In the genomic region with DNA sequence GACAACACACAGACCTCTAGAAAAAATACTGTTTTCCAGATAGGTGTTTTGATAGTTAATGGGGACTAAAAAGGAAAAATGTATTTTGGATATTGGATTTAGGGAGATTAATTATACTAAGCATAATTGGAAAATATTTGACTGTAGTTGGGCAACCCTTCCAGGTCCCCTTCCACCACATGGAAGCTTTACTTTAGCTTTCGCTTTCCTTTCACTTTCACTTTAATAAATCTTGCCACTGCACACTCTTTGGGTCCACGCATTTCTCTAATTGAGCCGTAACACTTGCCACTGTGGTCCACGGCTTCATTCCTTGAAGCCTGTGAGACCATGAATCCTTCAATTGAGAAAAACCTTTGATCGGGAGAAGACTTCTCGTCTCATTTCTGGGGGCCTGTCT, we compare ENCODE assay signal across 20 cellular contexts. TPM values are rescaled to one million over a fixed set of nuclear protein-coding genes. Genes with fewer than 3 reads are reported as not detected.
A peak's percentile ranks its signal among the peaks of the same experiment; 100 is the strongest.
DNase-seq lines count a peak whose midpoint lies in the region; ATAC-seq and TF ChIP-seq lines count a peak whose summit lies in the region.
"Had no signal": no experiment of that assay in that cellular context is flagged by ENCODE, and none has a peak within 500 bp of the region (broad histone marks: within the 10 kb centered on the region; RNA-seq: fewer than 3 reads in every experiment).

No MANE protein-coding gene starts in this region.

- no peaks in the 10 kb centered on the region for H3K4me1 Mint-ChIP-seq in activated CD8-positive, alpha-beta memory T cell treated with anti-CD3 and anti-CD28 coated beads, Interleukin-2, amount 10 ng/mL, durations not matched to agents 7 days and 5 days

- H4K20me1 ChIP-seq in BLaER1 (no peaks in the 10 kb centered on the region), Karpas-422 (ENCODE audit: insufficient read depth, low read depth, low read length) (no peaks in the 10 kb centered on the region), osteoblast (ENCODE audit: insufficient read depth, low read length) (no peaks in the 10 kb centered on the region)

- H3K79me2 ChIP-seq in Karpas-422 (ENCODE audit: low read length) = no peaks in the 10 kb centered on the region
- H3K79me2 ChIP-seq in osteoblast (ENCODE audit: insufficient read depth, low read length) = no peaks in the 10 kb centered on the region

- H3K27ac ChIP-seq in BLaER1 (no peak overlapping the region), Karpas-422 (ENCODE audit: low read length) (no peak overlapping the region), osteoblast (ENCODE audit: low read depth, low read length) (no peak overlapping the region)

- DNase-seq in Karpas-422 (no peak), osteoblast (ENCODE audit: insufficient read length, low spot score, missing footprints) (no peak), islet precursor cell (no peak), cerebellum (ENCODE audit: low spot score) (no peak)
- no peak for DNase-seq in activated CD8-positive, alpha-beta memory T cell treated with anti-CD3 and anti-CD28 coated beads, Interleukin-2, amount 10 ng/mL, durations not matched to agents 7 days and 5 days
- DNase-seq: CD8-positive, alpha-beta T cell; DMS79 treated with DMSO at 0.1 percent for 48 hours; GDM1; HCEC 1CT; MG63; NCI-H1092; NCI-H1694 treated with DMSO at 0.1 percent for 48 hours; NCI-H2107; NCI-H226; NCI-H526; PC-3 had no signal

- H3K9me3 ChIP-seq in BLaER1 (no peaks in the 10 kb centered on the region), Karpas-422 (ENCODE audit: low read length) (no peaks in the 10 kb centered on the region), osteoblast (ENCODE audit: low read depth, low read length) (no peaks in the 10 kb centered on the region)
- H3K9me3 ChIP-seq: MG63 had no signal

- no peaks in the 10 kb centered on the region for H3K9me2 ChIP-seq in Karpas-422 (replicated peaks; ENCODE audit: insufficient read depth, low read length)

- TF ChIP-seq CTCF in WI38 (IDR thresholded peaks at IDR 0.05; ENCODE audit: low read depth, low read length) (no peak), osteoblast (IDR thresholded peaks at IDR 0.05; ENCODE audit: extremely low read depth, low read depth, low read length) (no peak)

- no peak overlapping the region for H3K4me3 Mint-ChIP-seq in activated CD8-positive, alpha-beta memory T cell treated with anti-CD3 and anti-CD28 coated beads, Interleukin-2, amount 10 ng/mL, durations not matched to agents 7 days and 5 days
- H3K4me3 Mint-ChIP-seq: CD8-positive, alpha-beta T cell had no signal

- CTCF ChIA-PET in activated CD8-positive, alpha-beta memory T cell treated with anti-CD3 and anti-CD28 coated beads, Interleukin-2, amount 10 ng/mL, durations not matched to agents 7 days and 5 days (lab: Charles Lee) = no interaction called here

- no peaks in the 10 kb centered on the region for H3K9me3 Mint-ChIP-seq in activated CD8-positive, alpha-beta memory T cell treated with anti-CD3 and anti-CD28 coated beads, Interleukin-2, amount 10 ng/mL, durations not matched to agents 7 days and 5 days (ENCODE audit: low read depth)
- H3K9me3 Mint-ChIP-seq: CD8-positive, alpha-beta T cell had no signal

- H2AFZ ChIP-seq in Karpas-422 (ENCODE audit: low read length) = no peak overlapping the region
- peak overlapping the region; percentile 43 for H2AFZ ChIP-seq in osteoblast (ENCODE audit: low read length)

- no peak for ATAC-seq in activated CD8-positive, alpha-beta memory T cell treated with anti-CD3 and anti-CD28 coated beads, Interleukin-2, amount 10 ng/mL, durations not matched to agents 7 days and 5 days
- ATAC-seq: CD8-positive, alpha-beta T cell; GM12878; PC-3 had no signal

- no peak overlapping the region for H3K4me3 ChIP-seq in BLaER1
- H3K4me3 ChIP-seq in Karpas-422 (ENCODE audit: low read length) = 0 out of 2 replicates have a peak overlapping the region, but pooled peaks have one; percentile 19
- peak overlapping the region; percentile 26; the same call in 1 of the 2 replicates for H3K4me3 ChIP-seq in WI38 (ENCODE audit: low read depth, low read length)
- H3K4me3 ChIP-seq in osteoblast (ENCODE audit: insufficient read depth, low read length) = no peak overlapping the region
- H3K4me3 ChIP-seq: GM12878, MG63 had no signal

- H3K27me3 ChIP-seq in BLaER1 (no peaks in the 10 kb centered on the region), Karpas-422 (ENCODE audit: low read length) (no peaks in the 10 kb centered on the region), osteoblast (ENCODE audit: insufficient read depth, low read length) (no peaks in the 10 kb centered on the region)
- H3K27me3 ChIP-seq: MG63 had no signal

- H3K9ac ChIP-seq in BLaER1 = no peak overlapping the region
- no peak overlapping the region for H3K9ac ChIP-seq in Karpas-422 (ENCODE audit: low read length)

- H3K27ac Mint-ChIP-seq in activated CD8-positive, alpha-beta memory T cell treated with anti-CD3 and anti-CD28 coated beads, Interleukin-2, amount 10 ng/mL, durations not matched to agents 7 days and 5 days = no peak overlapping the region
- H3K27ac Mint-ChIP-seq: CD8-positive, alpha-beta T cell had no signal

- H3K27me3 Mint-ChIP-seq in activated CD8-positive, alpha-beta memory T cell treated with anti-CD3 and anti-CD28 coated beads, Interleukin-2, amount 10 ng/mL, durations not matched to agents 7 days and 5 days = peaks cover 27% of the 10 kb centered on the region

- no peaks in the 10 kb centered on the region for H3K36me3 Mint-ChIP-seq in activated CD8-positive, alpha-beta memory T cell treated with anti-CD3 and anti-CD28 coated beads, Interleukin-2, amount 10 ng/mL, durations not matched to agents 7 days and 5 days
- H3K36me3 Mint-ChIP-seq: CD8-positive, alpha-beta T cell had no signal

- H3K4me2 ChIP-seq in BLaER1 (0 out of 2 replicates have a peak overlapping the region, but pooled peaks have one; percentile 2), Karpas-422 (ENCODE audit: low read depth, low read length, poor library complexity, severe bottlenecking) (peak overlapping the region; percentile 23), osteoblast (ENCODE audit: insufficient read depth, low read length) (peak overlapping the region; percentile 16)

- H3K36me3 ChIP-seq in BLaER1 = no peaks in the 10 kb centered on the region
- H3K36me3 ChIP-seq in Karpas-422 (ENCODE audit: insufficient read depth, low read length) = no peaks in the 10 kb centered on the region
- no peaks in the 10 kb centered on the region for H3K36me3 ChIP-seq in osteoblast (ENCODE audit: insufficient read depth, low read length)
- H3K36me3 ChIP-seq: MG63 had no signal

- H3K4me1 ChIP-seq in BLaER1 (0 out of 2 replicates have a peak, but pooled peaks cover 4% of the 10 kb centered on the region), Karpas-422 (ENCODE audit: low read length) (no peaks in the 10 kb centered on the region), osteoblast (ENCODE audit: insufficient read depth, low read length) (no peaks in the 10 kb centered on the region)

RNA-seq across cellular contexts. Expression of a gene that starts 15.5 kb away (rescaled TPM):
- not detected in 2 replicates for total RNA-seq in Karpas-422 (2014; rRNA removed; shearing (Covaris generic); ENCODE audit: low replicate concordance)
- total RNA-seq in osteoblast (0.59 and 1.1 TPM in 2 replicates), cerebellum (1.2 TPM)
- total RNA-seq in activated CD8-positive, alpha-beta memory T cell treated with anti-CD3 and anti-CD28 coated beads, Interleukin-2, amount 10 ng/mL, durations not matched to agents 7 days and 5 days = not detected
- total RNA-seq: CD8-positive, alpha-beta T cell; SK-MEL-5 had no signal

RNA-seq across cellular contexts. Expression of a gene that starts 18.6 kb away (rescaled TPM):
- 2.2 and 2.4 TPM in 2 replicates for total RNA-seq in Karpas-422 (2014; rRNA removed; shearing (Covaris generic); ENCODE audit: low replicate concordance)
- total RNA-seq in osteoblast (2.2 and 4.4 TPM in 2 replicates), cerebellum (1.00 TPM)
- 1 to 10 TPM in 1 of 2 experiments, not detected in 1; 1.0 TPM for total RNA-seq in activated CD8-positive, alpha-beta memory T cell treated with anti-CD3 and anti-CD28 coated beads, Interleukin-2, amount 10 ng/mL, durations not matched to agents 7 days and 5 days
- total RNA-seq: CD8-positive, alpha-beta T cell; PC-3 had no signal

Comparison
In these comparisons a context has a peak if more than half of its experiments do, and no peak if none do; other contexts are left out.
1. H3K4me3 ChIP-seq: peak in Karpas-422 (single experiment) and WI38 (single experiment); none in BLaER1 (single experiment) and osteoblast (single experiment).
2. Peak in every context shown above with its lines, with median percentiles within 50 percentile points of each other: H3K4me2 ChIP-seq.